2 cellular contexts compared by ENCODE assay signal in the genomic region with DNA sequence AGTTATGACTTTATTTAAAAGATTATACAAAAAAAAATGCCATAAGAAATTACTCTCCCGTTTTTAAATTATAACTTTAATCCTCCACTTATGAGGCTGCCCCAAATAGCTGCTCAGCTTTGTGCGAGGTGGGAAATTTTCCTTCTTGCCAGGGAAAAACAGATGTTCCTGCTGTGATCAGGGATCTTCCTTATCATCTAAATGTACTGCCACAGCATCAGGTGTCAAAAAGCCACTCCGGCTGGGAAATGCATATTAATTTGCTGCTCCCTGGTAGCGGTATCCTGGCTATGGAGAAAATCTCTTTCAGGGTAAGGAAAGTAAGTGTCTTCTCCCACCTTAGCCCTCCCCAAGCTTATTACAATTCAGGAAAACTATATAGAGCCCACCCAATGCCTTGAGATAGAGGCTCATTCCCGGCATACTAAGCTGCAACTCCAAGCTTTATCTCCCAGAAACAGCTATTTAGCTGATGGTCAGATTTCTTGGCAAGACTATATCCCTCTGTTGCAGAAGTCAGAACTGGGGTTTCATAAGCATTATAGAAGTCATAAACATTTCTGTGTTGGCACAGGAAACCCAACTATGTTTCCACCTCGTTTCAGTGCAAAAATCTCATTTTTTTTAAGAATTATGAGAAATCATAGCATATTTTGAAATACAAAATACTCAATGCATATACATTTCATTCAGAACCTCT.
TF ChIP-seq lines count a peak whose summit lies in the region.

No MANE protein-coding gene starts in this region.

TF ChIP-seq in IMR-90, 13 proteins besides CTCF, POLR2A, EP300 and RAD21:
- TF ChIP-seq CHD1 (IDR thresholded peaks at IDR 0.05; ENCODE audit: low read depth, low read length) (no peak), RCOR1 (IDR thresholded peaks at IDR 0.05; ENCODE audit: insufficient replicate concordance, low read length) (no peak)

TF ChIP-seq in endothelial cell of umbilical vein, 7 proteins besides CTCF, POLR2A, EP300 and RAD21:
- no peak for TF ChIP-seq POLR2AphosphoS5 (IDR thresholded peaks at IDR 0.05; ENCODE audit: insufficient read depth, low read depth, low read length)
- TF ChIP-seq JUN (IDR thresholded peaks at IDR 0.05; ENCODE audit: borderline replicate concordance, insufficient read depth, insufficient read length, low read depth): no peak
- TF ChIP-seq, protein P1, sequence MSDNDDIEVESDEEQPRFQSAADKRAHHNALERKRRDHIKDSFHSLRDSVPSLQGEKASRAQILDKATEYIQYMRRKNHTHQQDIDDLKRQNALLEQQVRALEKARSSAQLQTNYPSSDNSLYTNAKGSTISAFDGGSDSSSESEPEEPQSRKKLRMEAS (IDR thresholded peaks at IDR 0.05; ENCODE audit: insufficient read depth, insufficient read length): no peak
- no peak for TF ChIP-seq MYC (IDR thresholded peaks at IDR 0.05; ENCODE audit: low read depth, low read length)
- no peak for TF ChIP-seq FOS (IDR thresholded peaks at IDR 0.05; ENCODE audit: borderline replicate concordance, insufficient read depth, low read length)
